ENCODE assay signal across 23 cellular contexts in the genomic region with DNA sequence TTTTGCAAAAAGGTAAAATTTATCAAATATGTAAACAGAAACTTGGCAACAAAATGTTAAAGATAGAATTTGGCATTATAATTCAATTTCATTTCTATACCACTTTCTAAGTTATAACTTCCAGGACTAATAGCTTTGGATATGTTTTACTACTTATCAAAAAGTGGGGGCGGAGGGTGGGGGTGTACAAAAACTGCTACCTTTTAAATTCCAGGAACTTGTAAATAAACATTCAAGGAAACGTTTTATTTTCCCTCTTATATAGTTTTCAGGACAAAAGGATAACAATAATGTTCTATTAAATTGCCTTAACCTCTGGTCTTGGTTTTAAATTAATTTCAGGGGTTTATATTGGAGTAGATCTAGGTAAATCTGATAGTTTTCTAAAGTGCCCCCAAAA.
DNase-seq lines count a peak whose midpoint lies in the region; ATAC-seq and TF ChIP-seq lines count a peak whose summit lies in the region.
"Had no signal": no experiment of that assay in that cellular context is flagged by ENCODE, and none has a peak within 500 bp of the region (broad histone marks: within the 10 kb centered on the region; RNA-seq: fewer than 3 reads in every experiment).

No MANE protein-coding gene starts in this region.

- WGBS in esophagus muscularis mucosa: 31% methylated on average over 2 of the region's 2 CpGs

- peaks cover 14% of the 10 kb centered on the region for H3K36me3 Mint-ChIP-seq in type B pancreatic cell
- H3K36me3 Mint-ChIP-seq: activated naive CD8-positive, alpha-beta T cell treated with anti-CD3 and anti-CD28 coated beads, Interleukin-2, amount 10 ng/mL, durations not matched to agents 7 days and 5 days; naive thymus-derived CD4-positive, alpha-beta T cell had no signal

- TF ChIP-seq EP300 in esophagus muscularis mucosa (IDR thresholded peaks at IDR 0.05): no peak

- DNase-seq in SK-N-MC (ENCODE audit: low read depth, low spot score) (no peak), esophagus muscularis mucosa (ENCODE audit: extremely low spot score) (no peak), osteoblast (ENCODE audit: insufficient read length, low spot score, missing footprints) (peak; percentile 61), type B pancreatic cell (ENCODE audit: extremely low spot score, unreplicated experiment) (no peak), SHP77 (lab: John Stamatoyannopoulos, UW) (no peak), NCI-H2227 treated with DMSO at 0.1 percent for 48 hours (lab: John Stamatoyannopoulos, UW) (no peak)
- DNase-seq: activated CD4-positive, alpha-beta T cell treated with anti-CD3 and anti-CD28 coated beads, Interleukin-2, amount 10 ng/mL, durations not matched to agents 24 days and 14 days; activated naive CD8-positive, alpha-beta T cell treated with anti-CD3 and anti-CD28 coated beads, Interleukin-2, amount 10 ng/mL, durations not matched to agents 7 days and 5 days; activated T-cell treated with anti-CD3 and anti-CD28 coated beads, Interleukin-2, amount 50 U/mL, for 1 hour; cerebellar nuclear complex; DMS53; GOT3; left ventricle myocardium superior; naive thymus-derived CD4-positive, alpha-beta T cell; NCI-H1105; NCI-H2171 treated with DMSO at 0.1 percent for 48 hours; stimulated activated CD4-positive, alpha-beta T cell treated with anti-CD3 and anti-CD28 coated beads, Interleukin-4, amount 100 ng/mL, for 1 hour; T1000 had no signal

- no peaks in the 10 kb centered on the region for H3K9me3 Mint-ChIP-seq in type B pancreatic cell
- H3K9me3 Mint-ChIP-seq: activated CD4-positive, alpha-beta T cell treated with anti-CD3 and anti-CD28 coated beads, Interleukin-2, amount 10 ng/mL, durations not matched to agents 24 days and 14 days; activated naive CD8-positive, alpha-beta T cell treated with anti-CD3 and anti-CD28 coated beads, Interleukin-2, amount 10 ng/mL, durations not matched to agents 7 days and 5 days; naive thymus-derived CD4-positive, alpha-beta T cell had no signal

- peaks cover 17% of the 10 kb centered on the region for H4K20me1 ChIP-seq in osteoblast (ENCODE audit: insufficient read depth, low read length)

- no peak for TF ChIP-seq POLR2A in esophagus muscularis mucosa (IDR thresholded peaks at IDR 0.05; ENCODE audit: low read depth)

- intact Hi-C loops in esophagus muscularis mucosa (cut with DNase I): no loop called here

- peaks cover 13% of the 10 kb centered on the region for H3K4me1 Mint-ChIP-seq in type B pancreatic cell (ENCODE audit: unreplicated experiment)
- H3K4me1 Mint-ChIP-seq: activated CD4-positive, alpha-beta T cell treated with anti-CD3 and anti-CD28 coated beads, Interleukin-2, amount 10 ng/mL, durations not matched to agents 24 days and 14 days; activated naive CD8-positive, alpha-beta T cell treated with anti-CD3 and anti-CD28 coated beads, Interleukin-2, amount 10 ng/mL, durations not matched to agents 7 days and 5 days had no signal

- TF ChIP-seq CTCF in esophagus muscularis mucosa (IDR thresholded peaks at IDR 0.05) (no peak), osteoblast (IDR thresholded peaks at IDR 0.05; ENCODE audit: extremely low read depth, low read depth, low read length) (no peak), type B pancreatic cell (conservative IDR thresholded peaks at IDR 0.05) (no peak)

- H2AFZ ChIP-seq in osteoblast (ENCODE audit: low read length): no peak overlapping the region

- H3K27me3 Mint-ChIP-seq in type B pancreatic cell: no peaks in the 10 kb centered on the region
- H3K27me3 Mint-ChIP-seq: activated CD4-positive, alpha-beta T cell treated with anti-CD3 and anti-CD28 coated beads, Interleukin-2, amount 10 ng/mL, durations not matched to agents 24 days and 14 days had no signal

- H3K4me3 Mint-ChIP-seq in type B pancreatic cell: peak overlapping the region; percentile 76
- H3K4me3 Mint-ChIP-seq: activated CD4-positive, alpha-beta T cell treated with anti-CD3 and anti-CD28 coated beads, Interleukin-2, amount 10 ng/mL, durations not matched to agents 24 days and 14 days; activated naive CD8-positive, alpha-beta T cell treated with anti-CD3 and anti-CD28 coated beads, Interleukin-2, amount 10 ng/mL, durations not matched to agents 7 days and 5 days; naive thymus-derived CD4-positive, alpha-beta T cell had no signal

- peaks cover 74% of the 10 kb centered on the region for H3K79me2 ChIP-seq in osteoblast (ENCODE audit: insufficient read depth, low read length)

- H3K36me3 ChIP-seq in SK-N-MC (ENCODE audit: insufficient read depth, low read length) (peaks cover 14% of the 10 kb centered on the region), esophagus muscularis mucosa (peaks cover 0 to 29% (median 14%) of the 10 kb centered on the region in 4 donors), osteoblast (ENCODE audit: insufficient read depth, low read length) (peaks cover 25% of the 10 kb centered on the region)

- H3K9ac ChIP-seq in SK-N-MC (ENCODE audit: insufficient read length): peak overlapping the region; percentile 6
- H3K9ac ChIP-seq: BLaER1 treated with 17β-estradiol and CSF1 and Interleukin-3, amounts not matched to agents 10 nM and 100 nM had no signal

- H3K9me3 ChIP-seq in SK-N-MC (ENCODE audit: low read depth, low read length): no peaks in the 10 kb centered on the region
- H3K9me3 ChIP-seq in esophagus muscularis mucosa: no peaks in the 10 kb centered on the region
- H3K9me3 ChIP-seq in osteoblast (ENCODE audit: low read depth, low read length): no peaks in the 10 kb centered on the region
- H3K9me3 ChIP-seq: BLaER1 treated with 17β-estradiol and CSF1 and Interleukin-3, amounts not matched to agents 10 nM and 100 nM; right atrium auricular region had no signal

- no peak for ATAC-seq in GM19324 (IDR thresholded peaks at IDR 0.05; ENCODE audit: low FRiP score, unreplicated experiment)
- ATAC-seq: left ventricle myocardium superior; naive thymus-derived CD4-positive, alpha-beta T cell; Right ventricle myocardium inferior had no signal

- H3K27ac ChIP-seq in SK-N-MC (no peak overlapping the region), esophagus muscularis mucosa (replicated peaks in 1 of 4) (peak overlapping the region; percentile 91 to 97 (median 92)), osteoblast (ENCODE audit: low read depth, low read length) (peak overlapping the region; percentile 29)
- H3K27ac ChIP-seq: BLaER1 treated with 17β-estradiol and CSF1 and Interleukin-3, amounts not matched to agents 10 nM and 100 nM; epithelial cell of prostate had no signal

- H3K4me3 ChIP-seq in SK-N-MC (peak overlapping the region; percentile 93), esophagus muscularis mucosa (peak overlapping the region; percentile 61 to 78 (median 68)), osteoblast (ENCODE audit: insufficient read depth, low read length) (no peak overlapping the region)
- H3K4me3 ChIP-seq: BLaER1 treated with 17β-estradiol and CSF1 and Interleukin-3, amounts not matched to agents 10 nM and 100 nM had no signal

- no peaks in the 10 kb centered on the region for H3K27me3 ChIP-seq in esophagus muscularis mucosa
- H3K27me3 ChIP-seq in osteoblast (ENCODE audit: insufficient read depth, low read length): no peaks in the 10 kb centered on the region
- H3K27me3 ChIP-seq: right atrium auricular region had no signal

- peaks cover 37 to 71% (median 62%) of the 10 kb centered on the region in 4 donors for H3K4me1 ChIP-seq in esophagus muscularis mucosa
- peaks cover 47% of the 10 kb centered on the region for H3K4me1 ChIP-seq in osteoblast (ENCODE audit: insufficient read depth, low read length)

- H3K4me2 ChIP-seq in osteoblast (ENCODE audit: insufficient read depth, low read length): no peak overlapping the region
- H3K4me2 ChIP-seq: BLaER1 treated with 17β-estradiol and CSF1 and Interleukin-3, amounts not matched to agents 10 nM and 100 nM had no signal

- H3K27ac Mint-ChIP-seq in type B pancreatic cell: no peak overlapping the region
- H3K27ac Mint-ChIP-seq: activated CD4-positive, alpha-beta T cell treated with anti-CD3 and anti-CD28 coated beads, Interleukin-2, amount 10 ng/mL, durations not matched to agents 24 days and 14 days; activated naive CD8-positive, alpha-beta T cell treated with anti-CD3 and anti-CD28 coated beads, Interleukin-2, amount 10 ng/mL, durations not matched to agents 7 days and 5 days had no signal
